In the genomic region with DNA sequence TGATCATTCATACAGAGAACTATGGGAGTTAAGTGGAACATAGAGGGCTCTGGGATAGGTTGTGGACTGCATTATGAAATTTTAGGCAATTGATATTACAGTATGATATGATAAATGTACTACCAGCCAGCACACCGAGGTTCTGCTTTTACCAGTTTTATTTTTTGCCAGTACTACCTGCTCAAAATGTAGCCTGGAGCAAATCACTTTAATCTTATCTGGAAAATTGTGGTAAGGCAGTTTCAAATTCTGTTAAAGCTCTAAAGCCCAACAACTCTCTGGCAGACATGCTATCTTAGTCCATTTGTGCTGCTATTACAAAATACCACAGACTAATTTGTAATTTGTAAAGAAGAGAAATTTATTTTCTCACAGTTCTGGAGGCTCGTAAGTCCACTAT, we compare ENCODE assay signal across 22 cellular contexts.
"Had no signal": no experiment of that assay in that cellular context is flagged by ENCODE, and none has a peak within 500 bp of the region (broad histone marks: within the 10 kb centered on the region; RNA-seq: fewer than 3 reads in every experiment).

No MANE protein-coding gene starts in this region.

- H3K27ac ChIP-seq: HL-60, Peyer's patch, SJSA1, SK-N-MC had no signal

- DNase-seq: KBM-7, MG63, NCI-H1092, NCI-H1105 treated with DMSO at 0.1 percent for 48 hours, NCI-H1417 treated with DMSO at 0.1 percent for 48 hours, NCI-H146, NCI-H1694 treated with DMSO at 0.1 percent for 48 hours, NCI-H1930, NCI-H2081, NCI-H2107, NCI-H2227 treated with DMSO at 0.1 percent for 48 hours, NCI-H446, NCI-H510A, NCI-H69, NCI-H774, PC-3, Peyer's patch, SHP77 treated with DMSO at 0.1 percent for 48 hours, T-helper 1 cell had no signal

- H3K36me3 ChIP-seq: MG63, Peyer's patch, SJSA1 had no signal

- H3K4me3 ChIP-seq: MG63, Peyer's patch, SJSA1, SK-N-MC had no signal

- H3K27me3 ChIP-seq: MG63, Peyer's patch, SJSA1 had no signal

- H3K4me1 ChIP-seq: Peyer's patch, SJSA1 had no signal

- H3K9me3 ChIP-seq: MG63, Peyer's patch, SJSA1 had no signal
